In the genomic region with DNA sequence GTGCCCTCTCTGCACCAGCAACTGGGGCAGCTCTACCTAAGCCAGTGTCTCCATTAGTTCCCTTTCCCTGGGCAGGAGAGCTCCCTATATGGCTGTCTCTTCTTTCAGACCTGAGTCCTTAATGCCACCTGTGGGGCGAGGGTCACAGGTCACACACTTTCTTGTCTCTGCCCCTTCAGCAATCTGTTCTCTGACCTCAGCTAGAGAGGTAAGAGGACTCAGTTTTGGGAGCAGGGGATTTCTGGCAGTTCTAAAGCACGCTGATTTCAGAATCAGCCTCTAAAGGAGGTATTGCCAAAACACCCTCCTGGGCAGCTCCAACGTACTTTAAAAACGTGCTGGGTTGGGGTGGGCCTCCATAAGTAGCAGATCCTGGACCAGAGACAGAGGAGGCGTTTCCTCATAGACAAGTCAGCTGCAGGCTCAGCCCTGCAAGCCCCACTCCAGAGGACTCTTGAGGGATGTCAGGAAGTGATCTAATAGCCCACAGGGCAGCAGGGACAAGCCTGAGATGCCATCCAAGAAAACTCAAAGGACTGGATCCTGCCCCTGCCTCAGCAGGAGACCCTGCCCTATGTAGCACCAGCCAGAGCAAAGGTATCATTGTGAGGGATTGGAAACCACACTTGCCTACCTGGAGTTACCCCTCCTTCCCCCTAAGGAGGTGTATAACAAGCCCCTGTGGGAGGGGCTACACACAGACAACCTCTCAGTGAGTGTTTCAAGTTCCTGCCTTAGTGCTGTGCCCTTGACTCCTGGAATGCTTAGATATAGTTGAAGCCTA, we compare ENCODE assay signal across 8 cellular contexts. TPM values are rescaled to one million over a fixed set of nuclear protein-coding genes. Genes with fewer than 3 reads are reported as not detected.
A peak's percentile ranks its signal among the peaks of the same experiment; 100 is the strongest.
DNase-seq lines count a peak whose midpoint lies in the region; ATAC-seq lines count a peak whose summit lies in the region.

No MANE protein-coding gene starts in this region.

- peaks cover 94% of the 10 kb centered on the region for H3K4me1 Mint-ChIP-seq in activated naive CD4-positive, alpha-beta T cell treated with anti-CD3 and anti-CD28 coated beads, Interleukin-2, amount 10 ng/mL, durations not matched to agents 7 days and 5 days
- peaks cover 79 to 99% (median 95%) of the 10 kb centered on the region in 3 donors for H3K4me1 Mint-ChIP-seq in naive B cell

- ATAC-seq in naive B cell (ENCODE audit: low read depth in 2 of 2), result peak; percentile 61 to 68
- no peak for ATAC-seq in GM18867 (IDR thresholded peaks at IDR 0.05; ENCODE audit: unreplicated experiment)
- no peak for ATAC-seq in HG02973 (IDR thresholded peaks at IDR 0.05; ENCODE audit: unreplicated experiment)

- H3K9me3 ChIP-seq in ectodermal cell (ENCODE audit: control insufficient read depth, low read length), result no peaks in the 10 kb centered on the region

- H3K4me1 ChIP-seq in ectodermal cell (ENCODE audit: control insufficient read depth, insufficient read depth, low read length), result peaks cover 80% of the 10 kb centered on the region

- peak overlapping the region; percentile 92 for H3K27ac Mint-ChIP-seq in activated naive CD4-positive, alpha-beta T cell treated with anti-CD3 and anti-CD28 coated beads, Interleukin-2, amount 10 ng/mL, durations not matched to agents 7 days and 5 days
- peak overlapping the region; percentile 69 to 98 (median 88) for H3K27ac Mint-ChIP-seq in naive B cell

- H3K4me3 ChIP-seq in ectodermal cell (ENCODE audit: insufficient read depth, low read depth, low read length), result no peak overlapping the region

- H3K4me3 Mint-ChIP-seq in activated naive CD4-positive, alpha-beta T cell treated with anti-CD3 and anti-CD28 coated beads, Interleukin-2, amount 10 ng/mL, durations not matched to agents 7 days and 5 days, result no peak overlapping the region
- H3K4me3 Mint-ChIP-seq in naive B cell, result peak overlapping the region; percentile 54 to 84 (median 69)

- H3K27me3 ChIP-seq in ectodermal cell (ENCODE audit: control insufficient read depth, insufficient read depth, low read length, poor library complexity, severe bottlenecking), result no peaks in the 10 kb centered on the region

- CTCF ChIA-PET in activated naive CD4-positive, alpha-beta T cell treated with anti-CD3 and anti-CD28 coated beads, Interleukin-2, amount 10 ng/mL, durations not matched to agents 7 days and 5 days (lab: Charles Lee), result interaction anchor here (0.6 to 8.2 kb wide), 9 partner anchors 35 to 434 kb away, joined by 3 to 107 read pairs (median 4); no protein-coding TSS in a partner anchor

- no peaks in the 10 kb centered on the region for H3K27me3 Mint-ChIP-seq in activated naive CD4-positive, alpha-beta T cell treated with anti-CD3 and anti-CD28 coated beads, Interleukin-2, amount 10 ng/mL, durations not matched to agents 7 days and 5 days
- no peaks in the 10 kb centered on the region for H3K27me3 Mint-ChIP-seq in naive B cell

- H3K36me3 ChIP-seq in ectodermal cell (ENCODE audit: control insufficient read depth, insufficient read depth, low read length), result no peaks in the 10 kb centered on the region

- no peaks in the 10 kb centered on the region for H3K9me3 Mint-ChIP-seq in activated naive CD4-positive, alpha-beta T cell treated with anti-CD3 and anti-CD28 coated beads, Interleukin-2, amount 10 ng/mL, durations not matched to agents 7 days and 5 days
- no peaks in the 10 kb centered on the region for H3K9me3 Mint-ChIP-seq in naive B cell

- peak overlapping the region; percentile 38 for H3K27ac ChIP-seq in ectodermal cell (ENCODE audit: insufficient read depth, low read depth, low read length, poor library complexity, severe bottlenecking)

- WGBS in ectodermal cell, 2 experiments, result 35 to 42% methylated on average over 5 of the region's 5 CpGs

- peak; percentile 31 for DNase-seq in activated naive CD4-positive, alpha-beta T cell treated with anti-CD3 and anti-CD28 coated beads, Interleukin-2, amount 10 ng/mL, durations not matched to agents 7 days and 5 days
- no peak for DNase-seq in activated naive CD4-positive, alpha-beta T cell treated with Interleukin-2 at 50 U/mL for 16 hours
- peak; percentile 75 for DNase-seq in RPMI8226
- DNase-seq in naive B cell, result peak; percentile 19
- no peak for DNase-seq in mucosa of gallbladder (ENCODE audit: low spot score)

- peaks cover 15% of the 10 kb centered on the region for H3K36me3 Mint-ChIP-seq in activated naive CD4-positive, alpha-beta T cell treated with anti-CD3 and anti-CD28 coated beads, Interleukin-2, amount 10 ng/mL, durations not matched to agents 7 days and 5 days
- H3K36me3 Mint-ChIP-seq in naive B cell, result no peaks in the 10 kb centered on the region

RNA-seq across cellular contexts. Expression of a gene that starts 8.6 kb away (rescaled TPM):
- polyA plus RNA-seq in ectodermal cell (2013, experiment 1 of 4), result 88.9 TPM
- 107 TPM for polyA plus RNA-seq in ectodermal cell (2013, experiment 2 of 4)
- 83.4 TPM for polyA plus RNA-seq in ectodermal cell (2013, experiment 3 of 4)
- 92.9 TPM for polyA plus RNA-seq in ectodermal cell (2013, experiment 4 of 4)
- 10 to 100 TPM; 44.3 to 65.3 (median 53.2) TPM for polyA plus RNA-seq in naive B cell (ENCODE audit: low read depth in 6 of 6)
- total RNA-seq in mucosa of gallbladder, result 150 TPM

RNA-seq across cellular contexts. Expression of a gene that starts 19.4 kb away (rescaled TPM):
- polyA plus RNA-seq in ectodermal cell (2013, experiment 1 of 4), result not detected
- 0.91 TPM for polyA plus RNA-seq in ectodermal cell (2013, experiment 2 of 4)
- 0.27 TPM for polyA plus RNA-seq in ectodermal cell (2013, experiment 3 of 4)
- polyA plus RNA-seq in ectodermal cell (2013, experiment 4 of 4), result 0.85 TPM
- under 1 TPM in 4 of 6 donors, not detected in 2; 0.19 to 0.82 (median 0.48) TPM for polyA plus RNA-seq in naive B cell (ENCODE audit: low read depth in 6 of 6)
- total RNA-seq in mucosa of gallbladder, result 12.0 TPM

RNA-seq across cellular contexts. Expression of a gene that starts 55.4 kb away (rescaled TPM):
- polyA plus RNA-seq in ectodermal cell (2013, experiment 1 of 4), result 29.5 TPM
- polyA plus RNA-seq in ectodermal cell (2013, experiment 2 of 4), result 29.4 TPM
- 24.9 TPM for polyA plus RNA-seq in ectodermal cell (2013, experiment 3 of 4)
- 27.0 TPM for polyA plus RNA-seq in ectodermal cell (2013, experiment 4 of 4)
- polyA plus RNA-seq in naive B cell (ENCODE audit: low read depth in 6 of 6), result 10 to 100 TPM; 19.3 to 32.4 (median 27.7) TPM
- total RNA-seq in mucosa of gallbladder, result 29.3 TPM

Comparison
In these comparisons a context has a peak if more than half of its experiments do, and no peak if none do; other contexts are left out.
1. DNase-seq: peak in activated naive CD4-positive, alpha-beta T cell treated with anti-CD3 and anti-CD28 coated beads, Interleukin-2, amount 10 ng/mL, durations not matched to agents 7 days and 5 days (single experiment), RPMI8226 (single experiment) and naive B cell (single experiment); none in activated naive CD4-positive, alpha-beta T cell treated with Interleukin-2 at 50 U/mL for 16 hours (single experiment) and mucosa of gallbladder (single experiment).
2. ATAC-seq: peak in naive B cell (2 of 2); none in GM18867 (single experiment) and HG02973 (single experiment).